Comparison of ENCODE assay signal across 28 cellular contexts in the genomic region with DNA sequence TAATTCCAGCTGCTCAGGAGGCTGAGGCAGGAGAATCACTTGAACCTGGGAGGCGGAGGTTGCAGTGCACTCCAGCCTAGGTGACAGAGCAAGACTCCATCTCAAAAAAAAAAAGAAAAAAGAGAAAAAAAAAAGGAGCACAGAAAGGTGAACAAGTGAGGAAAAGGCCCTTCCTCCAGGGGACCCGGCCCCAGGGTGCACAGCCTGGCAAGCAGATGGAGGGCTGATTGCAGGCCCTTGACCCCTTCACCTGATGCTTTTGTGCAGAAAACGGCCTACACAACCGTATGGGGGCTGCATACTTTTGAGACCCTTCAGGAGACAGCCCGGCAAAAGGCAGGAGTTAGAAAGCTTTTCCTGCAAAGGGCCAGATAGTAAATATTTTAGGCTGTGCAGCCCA. TPM values are rescaled to one million over a fixed set of nuclear protein-coding genes. Genes with fewer than 3 reads are reported as not detected.
DNase-seq lines count a peak whose midpoint lies in the region; ATAC-seq, FAIRE-seq and TF ChIP-seq lines count a peak whose summit lies in the region.
"Had no signal": no experiment of that assay in that cellular context is flagged by ENCODE, and none has a peak within 500 bp of the region (broad histone marks: within the 10 kb centered on the region; RNA-seq: fewer than 3 reads in every experiment).

No MANE protein-coding gene starts in this region.

- H3K36me3 ChIP-seq in left ventricle myocardium inferior, result no peaks in the 10 kb centered on the region
- peaks cover 0 to 3% (median 0%) of the 10 kb centered on the region in 9 donors for H3K36me3 ChIP-seq in heart right ventricle
- no peaks in the 10 kb centered on the region for H3K36me3 ChIP-seq in osteoblast (ENCODE audit: insufficient read depth, low read length)
- H3K36me3 ChIP-seq in aorta (ENCODE audit: control insufficient read depth in 1 of 2, insufficient read depth in 2 of 2, low read length in 1 of 2), result no peaks in the 10 kb centered on the region
- H3K36me3 ChIP-seq: SJCRH30 had no signal

- TF ChIP-seq CTCF in left ventricle myocardium inferior (IDR thresholded peaks at IDR 0.05; ENCODE audit: borderline replicate concordance) (no peak), heart right ventricle (IDR thresholded peaks at IDR 0.05) (no peak), osteoblast (IDR thresholded peaks at IDR 0.05; ENCODE audit: extremely low read depth, low read depth, low read length) (no peak)

- H3K4me2 ChIP-seq in osteoblast (ENCODE audit: insufficient read depth, low read length), result no peak overlapping the region

- no peak overlapping the region for H2AFZ ChIP-seq in osteoblast (ENCODE audit: low read length)
- H2AFZ ChIP-seq: GM23248 had no signal

- H3K27me3 ChIP-seq in left ventricle myocardium inferior (ENCODE audit: low read depth), result no peaks in the 10 kb centered on the region
- no peaks in the 10 kb centered on the region for H3K27me3 ChIP-seq in heart right ventricle
- H3K27me3 ChIP-seq in osteoblast (ENCODE audit: insufficient read depth, low read length), result no peaks in the 10 kb centered on the region
- no peaks in the 10 kb centered on the region for H3K27me3 ChIP-seq in aorta (ENCODE audit: control insufficient read depth in 1 of 2, insufficient read depth in 2 of 2, low read length in 1 of 2)
- H3K27me3 ChIP-seq: SJCRH30 had no signal

- 86 to 88% methylated on average over 5 of the region's 5 CpGs for WGBS in heart right ventricle, 2 donors
- WGBS in aorta, 2 donors, result 93 to 94% methylated on average over 5 of the region's 5 CpGs

- ATAC-seq in heart right ventricle, result no peak
- ATAC-seq in aorta (ENCODE audit: low FRiP score), result no peak
- ATAC-seq: PC-3, Right ventricle myocardium inferior, SK-N-SH treated with all-trans-retinoic acid at 6 μM for 48 hours had no signal

- H3K79me2 ChIP-seq in osteoblast (ENCODE audit: insufficient read depth, low read length), result no peaks in the 10 kb centered on the region

- no peaks in the 10 kb centered on the region for H4K20me1 ChIP-seq in osteoblast (ENCODE audit: insufficient read depth, low read length)

- H3K4me1 ChIP-seq in left ventricle myocardium inferior, result peaks cover 69% of the 10 kb centered on the region
- H3K4me1 ChIP-seq in heart right ventricle, result peaks cover 13 to 97% (median 44%) of the 10 kb centered on the region in 9 donors
- no peaks in the 10 kb centered on the region for H3K4me1 ChIP-seq in osteoblast (ENCODE audit: insufficient read depth, low read length)
- no peaks in the 10 kb centered on the region for H3K4me1 ChIP-seq in aorta (ENCODE audit: control insufficient read depth in 1 of 2, insufficient read depth in 2 of 2, low read length in 2 of 2)
- H3K4me1 ChIP-seq: SJCRH30 had no signal

- H3K4me3 ChIP-seq in left ventricle myocardium inferior (no peak overlapping the region), heart right ventricle (no peak overlapping the region), osteoblast (ENCODE audit: insufficient read depth, low read length) (no peak overlapping the region), aorta (ENCODE audit: low read length in 2 of 2) (no peak overlapping the region)
- H3K4me3 ChIP-seq: GM23248, SJCRH30 had no signal

- no peak for FAIRE-seq in H54 (lab: Jason Lieb, UNC)
- FAIRE-seq: G401.6 had no signal

- no peak for TF ChIP-seq POLR2A in H54 (IDR thresholded peaks at IDR 0.05; ENCODE audit: low read depth, low read length)

- H3K9me3 ChIP-seq in left ventricle myocardium inferior (replicated peaks) (peaks cover 5% of the 10 kb centered on the region), heart right ventricle (no peaks in the 10 kb centered on the region), osteoblast (ENCODE audit: low read depth, low read length) (no peaks in the 10 kb centered on the region), aorta (ENCODE audit: control insufficient read depth, low read length) (no peaks in the 10 kb centered on the region)
- H3K9me3 ChIP-seq: SJCRH30 had no signal

- DNase-seq in left ventricle myocardium inferior (no peak), heart right ventricle (no peak), osteoblast (ENCODE audit: insufficient read length, low spot score, missing footprints) (peak; percentile 34), aorta (peak; percentile 30 to 32), H54 (ENCODE audit: insufficient read length, low spot score) (no peak), NAMALWA (ENCODE audit: low spot score) (no peak), NCI-H2171 (lab: John Stamatoyannopoulos, UW) (no peak)
- DNase-seq: CD4-positive, alpha-beta memory T cell; COR-L47; DMS53; GM23248; H9; IMR-90; MM.1S; NCI-H1048; NCI-H1417; NCI-H1694; NCI-H2029 treated with DMSO at 0.1 percent for 48 hours; NCI-H226; NCI-H510A; NCI-H774; PC-3; SJCRH30 had no signal

- intact Hi-C loops in left ventricle myocardium inferior (cut with micrococcal nuclease), result no loop called here
- intact Hi-C loops in heart right ventricle (cut with DNase I), result no loop called here
- intact Hi-C loops in aorta (cut with DNase I), result no loop called here

- peak overlapping the region; percentile 44 for H3K27ac ChIP-seq in left ventricle myocardium inferior (replicated peaks)
- H3K27ac ChIP-seq in heart right ventricle, result peak overlapping the region in 3 of 10 donors; percentile 41 to 88 (median 71)
- peak overlapping the region; percentile 39 for H3K27ac ChIP-seq in cingulate gyrus (ENCODE audit: low read depth, low read length)
- no peak overlapping the region for H3K27ac ChIP-seq in osteoblast (ENCODE audit: low read depth, low read length)
- no peak overlapping the region for H3K27ac ChIP-seq in aorta (ENCODE audit: low read depth in 1 of 2, low read length in 2 of 2)
- H3K27ac ChIP-seq: GM23248, SJCRH30 had no signal

RNA-seq across cellular contexts. Expression of a gene that starts 33.9 kb away (rescaled TPM):
- 47.7 TPM for total RNA-seq in left ventricle myocardium inferior
- 10 to 100 TPM; 36.5 to 78.7 (median 52.8) TPM for total RNA-seq in heart right ventricle
- polyA plus RNA-seq in heart right ventricle, result 10 to 100 TPM; 12.2 to 24.8 TPM
- 0.36 and 0.59 TPM in 2 replicates for total RNA-seq in osteoblast
- 10 to 100 TPM; 12.6 to 15.3 TPM for total RNA-seq in aorta
- polyA plus RNA-seq in aorta, result 1 to 10 TPM; 1.1 to 2.3 TPM
- total RNA-seq: GM23248, IMR-90, PC-3, SJCRH30 had no signal
- polyA plus RNA-seq: BJ, GM23248, IMR-90 had no signal

Comparison
In these comparisons a context has a peak if more than half of its experiments do, and no peak if none do; other contexts are left out.
1. DNase-seq: peak in osteoblast (single experiment) and aorta (2 of 2); none in left ventricle myocardium inferior (single experiment), heart right ventricle (0 of 2), H54 (single experiment), NAMALWA (single experiment) and NCI-H2171 (single experiment).
2. H3K27ac ChIP-seq: peak in left ventricle myocardium inferior (single experiment) and cingulate gyrus (single experiment); none in osteoblast (single experiment) and aorta (0 of 2).